In genomic region chr14:54756656-54757392, GRCh38 we compare ENCODE assay signal across 1 cellular context.
TF ChIP-seq lines count a peak whose summit lies in the region.

No MANE protein-coding gene starts in this region.

TF ChIP-seq in K562, 482 proteins besides CTCF, POLR2A, EP300 and RAD21 (continued from another document):
- TF ChIP-seq, protein P1, sequence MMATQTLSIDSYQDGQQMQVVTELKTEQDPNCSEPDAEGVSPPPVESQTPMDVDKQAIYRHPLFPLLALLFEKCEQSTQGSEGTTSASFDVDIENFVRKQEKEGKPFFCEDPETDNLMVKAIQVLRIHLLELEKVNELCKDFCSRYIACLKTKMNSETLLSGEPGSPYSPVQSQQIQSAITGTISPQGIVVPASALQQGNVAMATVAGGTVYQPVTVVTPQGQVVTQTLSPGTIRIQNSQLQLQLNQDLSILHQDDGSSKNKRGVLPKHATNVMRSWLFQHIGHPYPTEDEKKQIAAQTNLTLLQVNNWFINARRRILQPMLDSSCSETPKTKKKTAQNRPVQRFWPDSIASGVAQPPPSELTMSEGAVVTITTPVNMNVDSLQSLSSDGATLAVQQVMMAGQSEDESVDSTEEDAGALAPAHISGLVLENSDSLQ (IDR thresholded peaks at IDR 0.05), result 0 out of 2 replicates have a peak, but pooled peaks have one; percentile 17
TF ChIP-seq in K562: peak in this region for 1.
